In genomic region chr11:31326470-31327148, GRCh38 we compare ENCODE assay signal across 1 cellular context.
TF ChIP-seq lines count a peak whose summit lies in the region.

No MANE protein-coding gene starts in this region.

TF ChIP-seq in GM12878, 131 proteins besides CTCF, POLR2A, EP300 and RAD21 (continued from another document):
- TF ChIP-seq REST (IDR thresholded peaks at IDR 0.05; ENCODE audit: low read depth, low read length), result no peak
- TF ChIP-seq TARDBP (IDR thresholded peaks at IDR 0.05; ENCODE audit: borderline replicate concordance), result no peak
- TF ChIP-seq IRF5 (IDR thresholded peaks at IDR 0.05; ENCODE audit: borderline replicate concordance), result no peak
- TF ChIP-seq SMAD5 (IDR thresholded peaks at IDR 0.05; ENCODE audit: low read depth), result no peak
- no peak for TF ChIP-seq RB1 (IDR thresholded peaks at IDR 0.05; ENCODE audit: borderline replicate concordance)
- TF ChIP-seq NRF1 (conservative IDR thresholded peaks at IDR 0.05; ENCODE audit: low read depth, low read length), result no peak
- no peak for TF ChIP-seq NKRF (conservative IDR thresholded peaks at IDR 0.05)
- no peak for TF ChIP-seq CEBPZ (IDR thresholded peaks at IDR 0.05; ENCODE audit: low read depth, low read length)
- no peak for TF ChIP-seq PML (IDR thresholded peaks at IDR 0.05; ENCODE audit: low read length)
- TF ChIP-seq KAT2A (conservative IDR thresholded peaks at IDR 0.05; ENCODE audit: control insufficient read depth, low read depth, low read length), result no peak
- TF ChIP-seq CBFB (IDR thresholded peaks at IDR 0.05; ENCODE audit: low read depth), result no peak
- TF ChIP-seq IRF3 (IDR thresholded peaks at IDR 0.05), result no peak
- no peak for TF ChIP-seq NFXL1 (IDR thresholded peaks at IDR 0.05; ENCODE audit: borderline replicate concordance)
- TF ChIP-seq HCFC1 (IDR thresholded peaks at IDR 0.05; ENCODE audit: low read length), result no peak
- no peak for TF ChIP-seq GABPA (IDR thresholded peaks at IDR 0.05; ENCODE audit: low read depth)
- no peak for TF ChIP-seq HDGF (IDR thresholded peaks at IDR 0.05)
- TF ChIP-seq ETV6 (conservative IDR thresholded peaks at IDR 0.05 in 1 of 2, IDR thresholded peaks at IDR 0.05 in 1 of 2; ENCODE audit: borderline replicate concordance in 1 of 2, low read depth in 1 of 2), result no peak
